ENCODE assay signal across 27 cellular contexts in genomic region chr7:155551785-155552611, GRCh38. TPM values are rescaled to one million over a fixed set of nuclear protein-coding genes. Genes with fewer than 3 reads are reported as not detected.
"Had no signal": no experiment of that assay in that cellular context is flagged by ENCODE, and none has a peak within 500 bp of the region (broad histone marks: within the 10 kb centered on the region; RNA-seq: fewer than 3 reads in every experiment).

No MANE protein-coding gene starts in this region.

- FAIRE-seq: endometrium, keratinocyte had no signal

- H3K36me3 ChIP-seq: esophagus muscularis mucosa, gastroesophageal sphincter, thoracic aorta had no signal

- ATAC-seq: gastroesophageal sphincter; left cardiac atrium; left ventricle myocardium superior; psoas muscle; sciatic nerve; stimulated activated naive B cell treated with anti-CD40 and anti-IgM and Interleukin-4, amounts not matched to agents 10 μg/mL and 1 μg/mL and 100 μg/mL, for 72 hours; stimulated activated naive CD8-positive, alpha-beta T cell treated with anti-CD3 and anti-CD28 coated beads, Interleukin-15, amount 100 ng/mL, for 72 hours had no signal

- H3K9me3 ChIP-seq: psoas muscle, thoracic aorta had no signal

- DNase-seq: effector memory CD4-positive, alpha-beta T cell; glutamatergic neuron; immature natural killer cell; left cardiac atrium; left ventricle myocardium superior; mesenchymal stem cell; midbrain; naive B cell; psoas muscle; retina; stimulated activated CD4-positive, alpha-beta T cell treated with anti-CD3 and anti-CD28 coated beads, Interleukin-2, amount 100 ng/mL, for 24 hours; stimulated activated CD4-positive, alpha-beta T cell treated with anti-CD3 and anti-CD28 coated beads, Interleukin-4, amount 100 ng/mL, for 4 hours; stimulated activated naive B cell treated with anti-CD40 and anti-IgM and Interleukin-4, amounts not matched to agents 10 μg/mL and 1 μg/mL and 100 μg/mL, for 72 hours; stimulated activated naive CD8-positive, alpha-beta T cell treated with anti-CD3 and anti-CD28 coated beads, Interleukin-15, amount 100 ng/mL, for 72 hours; trophoblast cell had no signal

- H3K4me1 ChIP-seq: esophagus muscularis mucosa, gastroesophageal sphincter, psoas muscle had no signal

- H3K27ac ChIP-seq: esophagus muscularis mucosa, gastroesophageal sphincter, psoas muscle, thoracic aorta had no signal

- H3K4me3 ChIP-seq: esophagus muscularis mucosa, gastroesophageal sphincter, lung, psoas muscle, thoracic aorta had no signal

RNA-seq across cellular contexts. Expression of gene CNPY1, which starts 5.6 kb away (rescaled TPM):
- total RNA-seq: chondrocyte, esophagus muscularis mucosa, fibroblast of villous mesenchyme, gastroesophageal sphincter, left cardiac atrium, left ventricle myocardium superior, lung, omental fat pad, psoas muscle, sciatic nerve, subcutaneous adipose tissue, thoracic aorta had no signal
- polyA plus RNA-seq: immature natural killer cell, keratinocyte, lung, psoas muscle, urinary bladder had no signal
